Comparison of ENCODE assay signal across 8 cellular contexts in genomic region chr2:112275887-112276773, GRCh38. TPM values are rescaled to one million over a fixed set of nuclear protein-coding genes. Genes with fewer than 3 reads are reported as not detected.
A peak's percentile ranks its signal among the peaks of the same experiment; 100 is the strongest.
DNase-seq lines count a peak whose midpoint lies in the region; ATAC-seq and TF ChIP-seq lines count a peak whose summit lies in the region.

No MANE protein-coding gene starts in this region.

- POLR2A ChIA-PET in activated CD8-positive, alpha-beta T cell treated with anti-CD3 and anti-CD28 coated beads, Interleukin-2, amount 10 ng/mL, durations not matched to agents 7 days and 5 days (lab: Charles Lee) = no interaction called here

- TF ChIP-seq CTCF in C4-2B (conservative IDR thresholded peaks at IDR 0.05) = no peak; the same call in 1 of the 2 replicates

- no peaks in the 10 kb centered on the region for H3K9me3 ChIP-seq in ectodermal cell (ENCODE audit: control insufficient read depth, low read length)

- ATAC-seq in GM19395 (IDR thresholded peaks at IDR 0.05; ENCODE audit: unreplicated experiment) = peak; percentile 59
- peak; percentile 30 for ATAC-seq in HG03558 (IDR thresholded peaks at IDR 0.05; ENCODE audit: extremely low read depth, unreplicated experiment)
- ATAC-seq in activated CD8-positive, alpha-beta T cell treated with anti-CD3 and anti-CD28 coated beads, Interleukin-2, amount 10 ng/mL, durations not matched to agents 7 days and 5 days = peak; percentile 64

- H3K27me3 ChIP-seq in ectodermal cell (ENCODE audit: control insufficient read depth, insufficient read depth, low read length, poor library complexity, severe bottlenecking) = no peaks in the 10 kb centered on the region

- H3K4me3 Mint-ChIP-seq in activated CD8-positive, alpha-beta T cell treated with anti-CD3 and anti-CD28 coated beads, Interleukin-2, amount 10 ng/mL, durations not matched to agents 7 days and 5 days = peak overlapping the region; percentile 94

- H3K27ac ChIP-seq in C4-2B = peak overlapping the region; percentile 98
- peak overlapping the region; percentile 100 for H3K27ac ChIP-seq in ectodermal cell (ENCODE audit: insufficient read depth, low read depth, low read length, poor library complexity, severe bottlenecking)

- H3K27ac Mint-ChIP-seq in activated CD8-positive, alpha-beta T cell treated with anti-CD3 and anti-CD28 coated beads, Interleukin-2, amount 10 ng/mL, durations not matched to agents 7 days and 5 days = peak overlapping the region; percentile 99

- peaks cover 15% of the 10 kb centered on the region for H3K4me1 Mint-ChIP-seq in activated CD8-positive, alpha-beta T cell treated with anti-CD3 and anti-CD28 coated beads, Interleukin-2, amount 10 ng/mL, durations not matched to agents 7 days and 5 days (ENCODE audit: low read depth)

- H3K4me3 ChIP-seq in ectodermal cell (ENCODE audit: insufficient read depth, low read depth, low read length) = peak overlapping the region; percentile 97

- CTCF ChIA-PET in activated CD8-positive, alpha-beta T cell treated with anti-CD3 and anti-CD28 coated beads, Interleukin-2, amount 10 ng/mL, durations not matched to agents 7 days and 5 days (lab: Charles Lee) = interaction anchor here (2.0 kb wide), 1 partner anchor 155 kb away, joined by 7 read pairs; no protein-coding TSS in a partner anchor

- H3K36me3 Mint-ChIP-seq in activated CD8-positive, alpha-beta T cell treated with anti-CD3 and anti-CD28 coated beads, Interleukin-2, amount 10 ng/mL, durations not matched to agents 7 days and 5 days (ENCODE audit: low read depth) = peaks cover 2% of the 10 kb centered on the region

- 2% methylated on average over 65 to 66 of the region's 66 CpGs for WGBS in ectodermal cell, 2 experiments

- no peaks in the 10 kb centered on the region for H3K27me3 Mint-ChIP-seq in activated CD8-positive, alpha-beta T cell treated with anti-CD3 and anti-CD28 coated beads, Interleukin-2, amount 10 ng/mL, durations not matched to agents 7 days and 5 days (ENCODE audit: low read depth)

- no peaks in the 10 kb centered on the region for H3K4me1 ChIP-seq in ectodermal cell (ENCODE audit: control insufficient read depth, insufficient read depth, low read length)

- DNase-seq in NCI-H82 treated with DMSO at 0.1 percent for 48 hours (lab: John Stamatoyannopoulos, UW; ENCODE audit: unreplicated experiment) = peak; percentile 50
- peak; percentile 83 for DNase-seq in activated CD8-positive, alpha-beta T cell treated with anti-CD3 and anti-CD28 coated beads, Interleukin-2, amount 10 ng/mL, durations not matched to agents 7 days and 5 days
- peak; percentile 87 to 96 for DNase-seq in lung microvascular endothelial cell (ENCODE audit: low read depth in 2 of 2)
- DNase-seq in stimulated activated CD4-positive, alpha-beta T cell treated with anti-CD3 and anti-CD28 coated beads, TNF-alpha, amount 100 ng/mL, for 4 hours (ENCODE audit: low read depth in 3 of 3) = peak; percentile 68 to 74 (median 69)

- H3K9me3 Mint-ChIP-seq in activated CD8-positive, alpha-beta T cell treated with anti-CD3 and anti-CD28 coated beads, Interleukin-2, amount 10 ng/mL, durations not matched to agents 7 days and 5 days (ENCODE audit: insufficient read depth) = no peaks in the 10 kb centered on the region

- H3K36me3 ChIP-seq in ectodermal cell (ENCODE audit: control insufficient read depth, insufficient read depth, low read length) = no peaks in the 10 kb centered on the region

RNA-seq across cellular contexts. Expression of gene ZC3H6, which starts 0.7 kb away (rescaled TPM):
- 1 to 10 TPM; 8.4 to 9.0 TPM for total RNA-seq in activated CD8-positive, alpha-beta T cell treated with anti-CD3 and anti-CD28 coated beads, Interleukin-2, amount 10 ng/mL, durations not matched to agents 7 days and 5 days
- polyA plus RNA-seq in ectodermal cell (2013, experiment 1 of 4) = 11.1 TPM
- 10.9 TPM for polyA plus RNA-seq in ectodermal cell (2013, experiment 2 of 4)
- polyA plus RNA-seq in ectodermal cell (2013, experiment 3 of 4) = 5.7 TPM
- polyA plus RNA-seq in ectodermal cell (2013, experiment 4 of 4) = 6.5 TPM
- 1.2 and 1.5 TPM in 2 replicates for total RNA-seq in lung microvascular endothelial cell

RNA-seq across cellular contexts. Expression of gene ZC3H8, which starts 21.3 kb away (rescaled TPM):
- 10 to 100 TPM; 13.0 to 16.0 TPM for total RNA-seq in activated CD8-positive, alpha-beta T cell treated with anti-CD3 and anti-CD28 coated beads, Interleukin-2, amount 10 ng/mL, durations not matched to agents 7 days and 5 days
- polyA plus RNA-seq in ectodermal cell (2013, experiment 1 of 4) = 14.0 TPM
- polyA plus RNA-seq in ectodermal cell (2013, experiment 2 of 4) = 21.4 TPM
- polyA plus RNA-seq in ectodermal cell (2013, experiment 3 of 4) = 13.0 TPM
- polyA plus RNA-seq in ectodermal cell (2013, experiment 4 of 4) = 13.9 TPM
- 2.4 and 4.2 TPM in 2 replicates for total RNA-seq in lung microvascular endothelial cell

Comparison
In these comparisons a context has a peak if more than half of its experiments do, and no peak if none do; other contexts are left out.
1. Peak in every context shown above with its lines: DNase-seq, ATAC-seq, H3K4me3 ChIP-seq and H3K27ac ChIP-seq.